Comparison of ENCODE assay signal across 8 cellular contexts in the genomic region with DNA sequence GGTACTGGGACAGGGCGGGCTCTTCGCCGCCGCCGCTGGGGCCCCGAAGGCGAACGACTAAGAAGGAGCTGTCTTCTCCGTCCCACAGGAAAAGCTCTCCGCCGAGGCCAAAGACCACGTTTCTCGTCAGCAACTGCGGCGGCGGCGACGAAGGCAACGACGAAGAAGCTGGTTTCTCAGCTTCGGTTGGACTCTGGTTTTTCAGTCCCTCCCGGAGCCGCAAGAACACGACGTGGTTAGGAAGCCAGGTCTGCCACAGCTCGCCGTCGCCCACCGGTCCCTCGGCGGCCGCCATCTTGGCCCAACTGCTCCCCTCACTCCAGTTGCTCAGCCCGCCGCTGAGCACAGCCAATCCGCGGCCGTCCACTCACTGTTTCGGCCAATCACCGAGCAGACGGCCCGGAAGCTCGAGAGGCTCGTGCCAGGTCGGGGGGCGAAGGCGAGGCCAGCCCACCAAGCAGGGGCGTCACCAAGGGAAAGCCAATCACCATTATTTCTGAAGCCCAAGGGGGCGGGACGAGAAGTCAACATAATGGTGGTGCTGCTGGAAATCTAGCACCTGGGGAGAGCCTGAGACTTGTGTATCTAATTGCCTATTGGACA. TPM values are rescaled to one million over a fixed set of nuclear protein-coding genes. Genes with fewer than 3 reads are reported as not detected.
DNase-seq lines count a peak whose midpoint lies in the region; ATAC-seq, FAIRE-seq and TF ChIP-seq lines count a peak whose summit lies in the region.

A gene (minus strand): TSS at position 307 of the 603 bp plus-strand sequence. CDS start 12 bp downstream, at position 295.

- H3K4me1 Mint-ChIP-seq in T-cell = peaks cover 27 to 54% (median 52%) of the 10 kb centered on the region in 3 donors
- H3K4me1 Mint-ChIP-seq in type B pancreatic cell (ENCODE audit: unreplicated experiment) = peaks cover 16% of the 10 kb centered on the region

- WGBS in adipose tissue, 3 donors = 0 to 1% (median 1%) methylated on average over 49 of the region's 49 CpGs

- intact Hi-C loops in cardiac septum (cut with DNase I) = no loop called here

- peaks cover 27% of the 10 kb centered on the region for H3K36me3 Mint-ChIP-seq in T-cell
- peaks cover 17% of the 10 kb centered on the region for H3K36me3 Mint-ChIP-seq in type B pancreatic cell

- FAIRE-seq in GM12891 (lab: Jason Lieb, UNC) = peak; percentile 98

- ATAC-seq in HG02840 (IDR thresholded peaks at IDR 0.05; ENCODE audit: low FRiP score, unreplicated experiment) (peak; percentile 84), T-cell (replicated peaks in 1 of 4) (peak; percentile 87 to 95 (median 93))

- no peak for TF ChIP-seq CTCF in type B pancreatic cell (conservative IDR thresholded peaks at IDR 0.05)

- TF ChIP-seq POLR2A in GM12891 (IDR thresholded peaks at IDR 0.05; ENCODE audit: low read depth, low read length) = peak; percentile 91

- H3K27ac ChIP-seq in adipose tissue (ENCODE audit: low read depth, low read length) = no peak within 1 kb of the TSS

- peak; percentile 90 for DNase-seq in GM12891 (ENCODE audit: insufficient read length, low spot score)
- DNase-seq in NCI-H1436 treated with DMSO at 0.1 percent for 48 hours (lab: John Stamatoyannopoulos, UW) = peak; percentile 85
- peak in 33 of 34 experiments; percentile 85 to 98 (median 94) for DNase-seq in T-cell
- peak; percentile 98 for DNase-seq in cardiac septum (ENCODE audit: low spot score)
- DNase-seq in pons (ENCODE audit: low spot score) = peak; percentile 98
- DNase-seq in type B pancreatic cell (ENCODE audit: extremely low spot score, unreplicated experiment) = peak; percentile 97

- H3K9me3 Mint-ChIP-seq in T-cell (no peaks in the 10 kb centered on the region), type B pancreatic cell (no peaks in the 10 kb centered on the region)

- H3K27me3 Mint-ChIP-seq in T-cell (no peaks in the 10 kb centered on the region), type B pancreatic cell (no peaks in the 10 kb centered on the region)

- POLR2A ChIA-PET in T-cell (lab: Charles Lee) = interaction anchor here (0.5 to 1.0 kb wide), 2 partner anchors 18 to 65 kb away, joined by 4 to 5 read pairs; no protein-coding TSS in a partner anchor

- CTCF ChIA-PET in T-cell (lab: Charles Lee) = interaction anchor here in 1 of 2 donors (0.6 to 2.0 kb wide), 3 partner anchors 20 to 370 kb away, joined by 3 to 18 read pairs (median 3); a partner anchor contains a TSS

- H3K4me3 Mint-ChIP-seq in T-cell (peak within 1 kb of the TSS; percentile 96 to 100 (median 99)), type B pancreatic cell (peak within 1 kb of the TSS; percentile 97)

- H3K27ac Mint-ChIP-seq in T-cell (peak within 1 kb of the TSS; percentile 98), type B pancreatic cell (peak within 1 kb of the TSS; percentile 99)

TF ChIP-seq in GM12891, 5 proteins besides CTCF, POLR2A, EP300 and RAD21:
- TF ChIP-seq SPI1 (IDR thresholded peaks at IDR 0.05; ENCODE audit: low read depth, low read length) (no peak), TAF1 (IDR thresholded peaks at IDR 0.05; ENCODE audit: low read depth, low read length) (peak; percentile 93), POU2F2 (IDR thresholded peaks at IDR 0.05; ENCODE audit: low read depth, low read length) (peak; percentile 50), PAX5 (IDR thresholded peaks at IDR 0.05; ENCODE audit: insufficient read depth, low read length, severe bottlenecking) (no peak), POLR2AphosphoS5 (IDR thresholded peaks at IDR 0.05; ENCODE audit: low read depth, low read length) (peak; percentile 94)

RNA-seq across cellular contexts. Expression of the gene that starts here (rescaled TPM):
- polyA plus RNA-seq in GM12891 (2012; ENCODE audit: low read depth, missing spikeins) = 111 TPM
- total RNA-seq in T-cell = 100 to 1,000 TPM in 2 of 5 donors, 10 to 100 TPM in 3; 88.2 to 124 (median 99.7) TPM
- polyA plus RNA-seq in adipose tissue = 10 to 100 TPM; 36.0 to 60.2 (median 45.0) TPM
- total RNA-seq in cardiac septum = 45.1 TPM
- total RNA-seq in type B pancreatic cell (ENCODE audit: low replicate concordance) = 58.8 and 72.4 TPM in 2 replicates
